12 cellular contexts compared by ENCODE assay signal in the genomic region with DNA sequence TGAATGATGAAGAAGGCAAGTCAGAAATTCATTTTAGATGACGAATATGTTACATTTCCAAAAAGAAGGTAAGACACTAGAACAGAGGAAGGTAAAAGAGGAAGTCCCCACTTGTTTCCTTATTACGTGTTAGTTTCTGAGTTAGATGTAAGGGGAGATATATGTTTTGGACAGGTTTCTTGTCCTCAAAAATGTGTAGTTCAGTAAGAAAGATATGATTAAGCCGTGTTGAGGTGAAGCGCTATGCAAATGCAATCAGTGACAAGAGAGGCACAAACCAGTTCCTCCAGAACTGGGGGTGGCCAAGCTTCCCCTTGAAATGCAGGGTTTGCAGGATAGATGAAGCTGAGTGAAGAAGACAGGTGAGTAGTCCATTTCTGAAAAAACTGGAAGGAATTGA.
A peak's percentile ranks its signal among the peaks of the same experiment; 100 is the strongest.
DNase-seq lines count a peak whose midpoint lies in the region; ATAC-seq, FAIRE-seq and TF ChIP-seq lines count a peak whose summit lies in the region.
"Had no signal": no experiment of that assay in that cellular context is flagged by ENCODE, and none has a peak within 500 bp of the region (broad histone marks: within the 10 kb centered on the region; RNA-seq: fewer than 3 reads in every experiment).

No MANE protein-coding gene starts in this region.

- H3K36me3 Mint-ChIP-seq in neural progenitor cell = no peaks in the 10 kb centered on the region

- H3K36me3 ChIP-seq in neural progenitor cell = no peaks in the 10 kb centered on the region
- H3K36me3 ChIP-seq: HAP-1 had no signal

- no peaks in the 10 kb centered on the region for H3F3A ChIP-seq in neural progenitor cell (ENCODE audit: low read depth)

- no peak overlapping the region for H3K27ac Mint-ChIP-seq in neural progenitor cell

- H3K9me3 Mint-ChIP-seq in neural progenitor cell = no peaks in the 10 kb centered on the region

- no peak overlapping the region for H3K4me2 ChIP-seq in neural progenitor cell

- no peaks in the 10 kb centered on the region for H3K27me3 ChIP-seq in neural progenitor cell

- H3K27ac ChIP-seq in neural progenitor cell = no peak overlapping the region

- ATAC-seq in HG02759 (IDR thresholded peaks at IDR 0.05; ENCODE audit: unreplicated experiment) (peak; percentile 76), GM18517 (IDR thresholded peaks at IDR 0.05; ENCODE audit: unreplicated experiment) (no peak), HG02678 (IDR thresholded peaks at IDR 0.05; ENCODE audit: unreplicated experiment) (no peak)

- DNase-seq in GM18507 (ENCODE audit: extremely low spot score, insufficient read length, low read depth) (peak; percentile 33), SIG-M5 treated with dmso at 0.1 percent for 504 hours (lab: John Stamatoyannopoulos, UW; ENCODE audit: unreplicated experiment) (peak; percentile 45), germinal center (ENCODE audit: low spot score) (peak; percentile 39), neural progenitor cell (ENCODE audit: low spot score) (no peak), NCI-H146 (lab: John Stamatoyannopoulos, UW) (no peak)
- DNase-seq: EL; NK-92 treated with Interleukin-12 subunit alpha and Interleukin-12 subunit beta, amount 100 ng/mL, for 24 hours had no signal

- H3K4me1 Mint-ChIP-seq in neural progenitor cell = no peaks in the 10 kb centered on the region
- H3K4me1 Mint-ChIP-seq: neural crest cell had no signal

- FAIRE-seq in GM18507 (lab: Jason Lieb, UNC) = peak; percentile 79

- H3K4me3 ChIP-seq in neural progenitor cell = no peak overlapping the region
- H3K4me3 ChIP-seq: HAP-1 had no signal

- TF ChIP-seq CTCF in neural progenitor cell (IDR thresholded peaks at IDR 0.05) = no peak

- no peaks in the 10 kb centered on the region for H4K20me1 ChIP-seq in neural progenitor cell (ENCODE audit: low read depth)

- peaks cover 4% of the 10 kb centered on the region for H3K27me3 Mint-ChIP-seq in neural progenitor cell (ENCODE audit: insufficient read depth, low read depth)

- H3K79me2 ChIP-seq in neural progenitor cell (ENCODE audit: low read depth) = no peaks in the 10 kb centered on the region

- H3K9ac ChIP-seq in neural progenitor cell = no peak overlapping the region

- no peak overlapping the region for H2AFZ ChIP-seq in neural progenitor cell (replicated peaks)

- no peaks in the 10 kb centered on the region for H3K4me1 ChIP-seq in neural progenitor cell
- H3K4me1 ChIP-seq: HAP-1 had no signal

- H3K9me3 ChIP-seq in neural progenitor cell (ENCODE audit: low read depth) = no peaks in the 10 kb centered on the region
- H3K9me3 ChIP-seq: HAP-1 had no signal

- H3K4me3 Mint-ChIP-seq in neural progenitor cell = no peak overlapping the region
- H3K4me3 Mint-ChIP-seq: neural crest cell had no signal

Comparison
In these comparisons a context has a peak if more than half of its experiments do, and no peak if none do; other contexts are left out.
1. DNase-seq: peak in GM18507 (single experiment), SIG-M5 treated with dmso at 0.1 percent for 504 hours (single experiment) and germinal center (single experiment); none in neural progenitor cell (single experiment) and NCI-H146 (single experiment).